10 cellular contexts compared by ENCODE assay signal in genomic region chr4:10089346-10089745, GRCh38. TPM values are rescaled to one million over a fixed set of nuclear protein-coding genes. Genes with fewer than 3 reads are reported as not detected.
DNase-seq lines count a peak whose midpoint lies in the region; ATAC-seq and TF ChIP-seq lines count a peak whose summit lies in the region.
"Had no signal": no experiment of that assay in that cellular context is flagged by ENCODE, and none has a peak within 500 bp of the region (broad histone marks: within the 10 kb centered on the region; RNA-seq: fewer than 3 reads in every experiment).

No MANE protein-coding gene starts in this region.

- TF ChIP-seq CTCF in astrocyte of the cerebellum (IDR thresholded peaks at IDR 0.05; ENCODE audit: low read depth, low read length, missing control alignments) = peak; percentile 42

- H3K4me3 ChIP-seq in astrocyte of the cerebellum (ENCODE audit: low read depth, low read length) = no peak overlapping the region
- no peak overlapping the region for H3K4me3 ChIP-seq in right cardiac atrium (ENCODE audit: low read length)

- peak overlapping the region; percentile 95 for H3K27ac Mint-ChIP-seq in activated T-cell treated with anti-CD3 and anti-CD28 coated beads, Interleukin-2, amount 50 U/mL, for 24 hours
- peak overlapping the region; percentile 43 for H3K27ac Mint-ChIP-seq in stimulated activated effector memory CD8-positive, alpha-beta T cell treated with anti-CD3 and anti-CD28 coated beads, Interleukin-12 subunit alpha, Interleukin-12 subunit beta, amount 100 ng/mL, for 72 hours

- ATAC-seq in right cardiac atrium (no peak), GM19452 (IDR thresholded peaks at IDR 0.05; ENCODE audit: unreplicated experiment) (no peak), GM21737 (IDR thresholded peaks at IDR 0.05; ENCODE audit: unreplicated experiment) (no peak)
- ATAC-seq in stimulated activated effector memory CD8-positive, alpha-beta T cell treated with anti-CD3 and anti-CD28 coated beads, Interleukin-12 subunit alpha, Interleukin-12 subunit beta, amount 100 ng/mL, for 72 hours = no peak

- H3K9me3 ChIP-seq in right cardiac atrium (ENCODE audit: control insufficient read depth, low read length) = no peaks in the 10 kb centered on the region
- H3K9me3 ChIP-seq: Caco-2 had no signal

- H3K36me3 Mint-ChIP-seq in activated T-cell treated with anti-CD3 and anti-CD28 coated beads, Interleukin-2, amount 50 U/mL, for 24 hours (ENCODE audit: low read depth) = peaks cover 100% of the 10 kb centered on the region
- peaks cover 100% of the 10 kb centered on the region for H3K36me3 Mint-ChIP-seq in stimulated activated effector memory CD8-positive, alpha-beta T cell treated with anti-CD3 and anti-CD28 coated beads, Interleukin-12 subunit alpha, Interleukin-12 subunit beta, amount 100 ng/mL, for 72 hours

- in situ Hi-C loops in astrocyte of the cerebellum (cut with HindIII; ENCODE audit: low sequenced_read_pairs) = no loop called here

- 69% methylated on average over 11 of the region's 11 CpGs for WGBS in right cardiac atrium

- no peak for DNase-seq in activated T-cell treated with anti-CD3 and anti-CD28 coated beads, Interleukin-2, amount 50 U/mL, for 24 hours
- DNase-seq in activated T-cell treated with anti-CD3 and anti-CD28 coated beads, Interleukin-2, amount 50 U/mL, for 48 hours = no peak
- DNase-seq in astrocyte of the cerebellum (ENCODE audit: low read depth) (no peak), right cardiac atrium (peak; percentile 29 to 57 (median 51)), MV-4-11 (lab: John Stamatoyannopoulos, UW) (no peak)
- no peak for DNase-seq in stimulated activated effector memory CD8-positive, alpha-beta T cell treated with anti-CD3 and anti-CD28 coated beads, Interleukin-12 subunit alpha, Interleukin-12 subunit beta, amount 100 ng/mL, for 72 hours (ENCODE audit: low spot score in 2 of 2)
- DNase-seq: stimulated activated CD4-positive, alpha-beta T cell treated with anti-CD3 and anti-CD28 coated beads, Interleukin-1b, Interleukin-23, amount 100 ng/mL, for 48 hours had no signal

- no peaks in the 10 kb centered on the region for H3K27me3 ChIP-seq in right cardiac atrium (ENCODE audit: control insufficient read depth, insufficient read depth)

- H3K9me3 Mint-ChIP-seq in activated T-cell treated with anti-CD3 and anti-CD28 coated beads, Interleukin-2, amount 50 U/mL, for 24 hours = no peaks in the 10 kb centered on the region
- no peaks in the 10 kb centered on the region for H3K9me3 Mint-ChIP-seq in stimulated activated effector memory CD8-positive, alpha-beta T cell treated with anti-CD3 and anti-CD28 coated beads, Interleukin-12 subunit alpha, Interleukin-12 subunit beta, amount 100 ng/mL, for 72 hours

- H3K27ac ChIP-seq in right cardiac atrium (ENCODE audit: low read length) = no peak overlapping the region

- no peaks in the 10 kb centered on the region for H3K27me3 Mint-ChIP-seq in activated T-cell treated with anti-CD3 and anti-CD28 coated beads, Interleukin-2, amount 50 U/mL, for 24 hours

- no peak overlapping the region for H3K4me3 Mint-ChIP-seq in activated T-cell treated with anti-CD3 and anti-CD28 coated beads, Interleukin-2, amount 50 U/mL, for 24 hours
- no peak overlapping the region for H3K4me3 Mint-ChIP-seq in stimulated activated effector memory CD8-positive, alpha-beta T cell treated with anti-CD3 and anti-CD28 coated beads, Interleukin-12 subunit alpha, Interleukin-12 subunit beta, amount 100 ng/mL, for 72 hours

- intact Hi-C loops in right cardiac atrium (cut with DNase I) = no loop called here

- H3K4me1 Mint-ChIP-seq in activated T-cell treated with anti-CD3 and anti-CD28 coated beads, Interleukin-2, amount 50 U/mL, for 24 hours (ENCODE audit: low read depth) = peaks cover 37% of the 10 kb centered on the region
- H3K4me1 Mint-ChIP-seq in stimulated activated effector memory CD8-positive, alpha-beta T cell treated with anti-CD3 and anti-CD28 coated beads, Interleukin-12 subunit alpha, Interleukin-12 subunit beta, amount 100 ng/mL, for 72 hours = peaks cover 37% of the 10 kb centered on the region

- peaks cover 26% of the 10 kb centered on the region for H3K4me1 ChIP-seq in right cardiac atrium (ENCODE audit: control insufficient read depth, insufficient read depth, low read length)

RNA-seq across cellular contexts. Expression of gene WDR1, which starts 27.3 kb away (rescaled TPM):
- 100 to 1,000 TPM; 181 to 280 (median 218) TPM for total RNA-seq in right cardiac atrium
- polyA plus RNA-seq in right cardiac atrium = 116 TPM

Comparison
In these comparisons a context has a peak if more than half of its experiments do, and no peak if none do; other contexts are left out.
1. DNase-seq: peak in right cardiac atrium (3 of 3); none in activated T-cell treated with anti-CD3 and anti-CD28 coated beads, Interleukin-2, amount 50 U/mL, for 24 hours (single experiment), activated T-cell treated with anti-CD3 and anti-CD28 coated beads, Interleukin-2, amount 50 U/mL, for 48 hours (0 of 2), astrocyte of the cerebellum (single experiment), stimulated activated effector memory CD8-positive, alpha-beta T cell treated with anti-CD3 and anti-CD28 coated beads, Interleukin-12 subunit alpha, Interleukin-12 subunit beta, amount 100 ng/mL, for 72 hours (0 of 2) and MV-4-11 (single experiment).